Comparison of ENCODE assay signal across 9 cellular contexts in genomic region chr12:90013409-90013808, GRCh38.
DNase-seq lines count a peak whose midpoint lies in the region; ATAC-seq and TF ChIP-seq lines count a peak whose summit lies in the region.
"Had no signal": no experiment of that assay in that cellular context is flagged by ENCODE, and none has a peak within 500 bp of the region (broad histone marks: within the 10 kb centered on the region; RNA-seq: fewer than 3 reads in every experiment).

No MANE protein-coding gene starts in this region.

- intact Hi-C loops in Right ventricle myocardium inferior (cut with DNase I) = no loop called here

- H3K9me3 ChIP-seq in cardiac muscle cell (ENCODE audit: low read depth) = no peaks in the 10 kb centered on the region

- H3K4me1 Mint-ChIP-seq in stimulated activated effector memory CD8-positive, alpha-beta T cell treated with anti-CD3 and anti-CD28 coated beads, Interleukin-12 subunit alpha, Interleukin-12 subunit beta, amount 100 ng/mL, for 72 hours = peaks cover 6% of the 10 kb centered on the region

- no peak overlapping the region for H3K27ac Mint-ChIP-seq in stimulated activated effector memory CD8-positive, alpha-beta T cell treated with anti-CD3 and anti-CD28 coated beads, Interleukin-12 subunit alpha, Interleukin-12 subunit beta, amount 100 ng/mL, for 72 hours
- H3K27ac Mint-ChIP-seq: T-helper 1 cell treated with Interleukin-12 subunit alpha and Interleukin-12 subunit beta and Interleukin-4 antibody, amounts not matched to agents 30 μg/mL and 1 μg/mL, for 36 hours had no signal

- H3K9me3 Mint-ChIP-seq in stimulated activated effector memory CD8-positive, alpha-beta T cell treated with anti-CD3 and anti-CD28 coated beads, Interleukin-12 subunit alpha, Interleukin-12 subunit beta, amount 100 ng/mL, for 72 hours = no peaks in the 10 kb centered on the region
- H3K9me3 Mint-ChIP-seq: T-helper 1 cell treated with Interleukin-12 subunit alpha and Interleukin-12 subunit beta and Interleukin-4 antibody, amounts not matched to agents 30 μg/mL and 1 μg/mL, for 36 hours had no signal

- peaks cover 23% of the 10 kb centered on the region for H3K4me1 ChIP-seq in cardiac muscle cell (ENCODE audit: low read depth)

- no peak overlapping the region for H3K4me3 ChIP-seq in cardiac muscle cell

- H3K4me3 Mint-ChIP-seq in stimulated activated effector memory CD8-positive, alpha-beta T cell treated with anti-CD3 and anti-CD28 coated beads, Interleukin-12 subunit alpha, Interleukin-12 subunit beta, amount 100 ng/mL, for 72 hours = no peak overlapping the region
- H3K4me3 Mint-ChIP-seq: T-helper 1 cell treated with Interleukin-12 subunit alpha and Interleukin-12 subunit beta and Interleukin-4 antibody, amounts not matched to agents 30 μg/mL and 1 μg/mL, for 36 hours had no signal

- H3K27ac ChIP-seq in cardiac muscle cell = no peak overlapping the region

- peak in 1 of 2 donors; percentile 27 for DNase-seq in cardiac muscle cell (ENCODE audit: low read depth in 1 of 2, low spot score in 1 of 2)
- DNase-seq in Right ventricle myocardium inferior (ENCODE audit: missing footprints) = no peak
- peak; percentile 17 for DNase-seq in amniotic epithelial cell (ENCODE audit: low read depth)
- DNase-seq in stimulated activated effector memory CD8-positive, alpha-beta T cell treated with anti-CD3 and anti-CD28 coated beads, Interleukin-12 subunit alpha, Interleukin-12 subunit beta, amount 100 ng/mL, for 72 hours (ENCODE audit: low spot score in 2 of 2) = no peak
- DNase-seq in NK-92 (lab: John Stamatoyannopoulos, UW; ENCODE audit: unreplicated experiment) = no peak

- no peaks in the 10 kb centered on the region for H3K36me3 Mint-ChIP-seq in stimulated activated effector memory CD8-positive, alpha-beta T cell treated with anti-CD3 and anti-CD28 coated beads, Interleukin-12 subunit alpha, Interleukin-12 subunit beta, amount 100 ng/mL, for 72 hours

- peaks cover 2% of the 10 kb centered on the region for H3K27me3 ChIP-seq in cardiac muscle cell

- no peaks in the 10 kb centered on the region for H3K36me3 ChIP-seq in cardiac muscle cell

- TF ChIP-seq CTCF in cardiac muscle cell (IDR thresholded peaks at IDR 0.05; ENCODE audit: low read depth, low read length) = peak; percentile 32

- ATAC-seq in Right ventricle myocardium inferior (no peak), HG02943 (IDR thresholded peaks at IDR 0.05; ENCODE audit: low read depth, unreplicated experiment) (peak; percentile 64), HG03196 (IDR thresholded peaks at IDR 0.05; ENCODE audit: unreplicated experiment) (no peak), HG03439 (IDR thresholded peaks at IDR 0.05; ENCODE audit: unreplicated experiment) (no peak)
- peak; percentile 48 for ATAC-seq in stimulated activated effector memory CD8-positive, alpha-beta T cell treated with anti-CD3 and anti-CD28 coated beads, Interleukin-12 subunit alpha, Interleukin-12 subunit beta, amount 100 ng/mL, for 72 hours

Comparison
In these comparisons a context has a peak if more than half of its experiments do, and no peak if none do; other contexts are left out.
1. ATAC-seq: peak in HG02943 (single experiment) and stimulated activated effector memory CD8-positive, alpha-beta T cell treated with anti-CD3 and anti-CD28 coated beads, Interleukin-12 subunit alpha, Interleukin-12 subunit beta, amount 100 ng/mL, for 72 hours (single experiment); none in Right ventricle myocardium inferior (single experiment), HG03196 (single experiment) and HG03439 (single experiment).